Comparison of ENCODE assay signal across 28 cellular contexts in the genomic region with DNA sequence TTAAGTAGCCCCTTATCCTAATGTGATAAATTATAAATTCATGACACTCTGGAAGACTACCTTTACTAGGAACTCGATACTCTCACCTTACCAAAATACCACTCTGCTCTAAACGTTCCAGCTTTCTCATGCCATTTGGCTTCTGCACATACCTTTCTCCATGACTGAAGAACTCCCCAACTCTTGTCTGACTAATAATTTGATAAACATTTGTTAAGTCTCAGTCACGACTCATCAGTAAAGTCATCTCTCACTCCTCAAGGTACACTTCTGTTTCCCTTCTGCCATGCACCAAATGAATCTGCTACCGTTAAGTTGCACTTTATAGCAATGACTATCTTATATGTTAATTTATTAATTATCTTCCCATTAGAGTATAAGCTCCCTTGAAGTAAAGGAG.
"Had no signal": no experiment of that assay in that cellular context is flagged by ENCODE, and none has a peak within 500 bp of the region (broad histone marks: within the 10 kb centered on the region; RNA-seq: fewer than 3 reads in every experiment).

No MANE protein-coding gene starts in this region.

- H3K4me1 ChIP-seq: left lung, lower lobe of right lung, parathyroid adenoma, psoas muscle, right atrium auricular region, right lobe of liver, tibial nerve, vagina had no signal

- ATAC-seq: left colon; left lung; lower lobe of right lung; naive thymus-derived CD8-positive, alpha-beta T cell; psoas muscle; right lobe of liver; stimulated activated memory B cell treated with anti-CD40 and anti-IgM and Interleukin-4, amounts not matched to agents 10 μg/mL and 1 μg/mL and 100 μg/mL, for 72 hours; stimulated activated naive CD8-positive, alpha-beta T cell treated with anti-CD3 and anti-CD28 coated beads, Interleukin-15, amount 100 ng/mL, for 72 hours had no signal

- H3K27me3 Mint-ChIP-seq: naive thymus-derived CD8-positive, alpha-beta T cell; stimulated activated memory B cell treated with anti-CD40 and anti-IgM and Interleukin-4, amounts not matched to agents 10 μg/mL and 1 μg/mL and 100 μg/mL, for 72 hours; stimulated activated naive CD8-positive, alpha-beta T cell treated with anti-CD3 and anti-CD28 coated beads, Interleukin-15, amount 100 ng/mL, for 72 hours had no signal

- H3K27me3 ChIP-seq: hepatocyte, left lung, neutrophil, right atrium auricular region, right lobe of liver, tibial nerve, vagina had no signal

- H3K27ac ChIP-seq: hepatocyte, left lung, lower lobe of right lung, neutrophil, parathyroid adenoma, psoas muscle, right atrium auricular region, right lobe of liver, tibial nerve, vagina had no signal

- H3K36me3 ChIP-seq: left lung, lower lobe of right lung, neutrophil, right atrium auricular region, right lobe of liver, tibial nerve, vagina had no signal

- H3K36me3 Mint-ChIP-seq: stimulated activated memory B cell treated with anti-CD40 and anti-IgM and Interleukin-4, amounts not matched to agents 10 μg/mL and 1 μg/mL and 100 μg/mL, for 72 hours; type B pancreatic cell had no signal

- H3K79me2 ChIP-seq: hepatocyte, parathyroid adenoma had no signal

- H3K9me3 ChIP-seq: left lung, lower lobe of right lung, neutrophil, psoas muscle, right atrium auricular region, right lobe of liver, tibial nerve, vagina had no signal

- H3K9ac ChIP-seq: parathyroid adenoma had no signal

- H2AFZ ChIP-seq: hepatocyte, parathyroid adenoma had no signal

- H3K9me3 Mint-ChIP-seq: nephron, type B pancreatic cell had no signal

- H3K4me1 Mint-ChIP-seq: naive thymus-derived CD8-positive, alpha-beta T cell; neural crest cell; stimulated activated memory B cell treated with anti-CD40 and anti-IgM and Interleukin-4, amounts not matched to agents 10 μg/mL and 1 μg/mL and 100 μg/mL, for 72 hours; stimulated activated naive CD8-positive, alpha-beta T cell treated with anti-CD3 and anti-CD28 coated beads, Interleukin-15, amount 100 ng/mL, for 72 hours had no signal

- H3K27ac Mint-ChIP-seq: naive thymus-derived CD8-positive, alpha-beta T cell; nephron; stimulated activated memory B cell treated with anti-CD40 and anti-IgM and Interleukin-4, amounts not matched to agents 10 μg/mL and 1 μg/mL and 100 μg/mL, for 72 hours; stimulated activated naive CD8-positive, alpha-beta T cell treated with anti-CD3 and anti-CD28 coated beads, Interleukin-15, amount 100 ng/mL, for 72 hours; type B pancreatic cell had no signal

- DNase-seq: islet precursor cell; left colon; left lung; lower lobe of right lung; mammary epithelial cell; mesenchymal stem cell; naive thymus-derived CD8-positive, alpha-beta T cell; occipital lobe; psoas muscle; right lobe of liver; stimulated activated CD4-positive, alpha-beta T cell treated with anti-CD3 and anti-CD28 coated beads, Interleukin-1b, Interleukin-23, amount 100 ng/mL, for 48 hours; stimulated activated CD4-positive, alpha-beta T cell treated with anti-CD3 and anti-CD28 coated beads, Interleukin-2, amount 100 ng/mL, for 48 hours; stimulated activated CD4-positive, alpha-beta T cell treated with anti-CD3 and anti-CD28 coated beads, Interleukin-4, amount 100 ng/mL, for 4 hours; stimulated activated CD8-positive, alpha-beta memory T cell treated with anti-CD3 and anti-CD28 coated beads, Interleukin-4, amount 100 ng/mL, for 48 hours; stimulated activated naive CD4-positive, alpha-beta T cell treated with Interleukin-2 at 50 U/mL for 16 hours; stimulated activated naive CD8-positive, alpha-beta T cell treated with anti-CD3 and anti-CD28 coated beads, Interleukin-15, amount 100 ng/mL, for 72 hours; substantia nigra had no signal

- H3K4me2 ChIP-seq: hepatocyte, smooth muscle cell had no signal

- H3K4me3 Mint-ChIP-seq: naive thymus-derived CD8-positive, alpha-beta T cell; nephron; neural crest cell; stimulated activated memory B cell treated with anti-CD40 and anti-IgM and Interleukin-4, amounts not matched to agents 10 μg/mL and 1 μg/mL and 100 μg/mL, for 72 hours; stimulated activated naive CD8-positive, alpha-beta T cell treated with anti-CD3 and anti-CD28 coated beads, Interleukin-15, amount 100 ng/mL, for 72 hours; type B pancreatic cell had no signal

- H3K4me3 ChIP-seq: hepatocyte, left lung, lower lobe of right lung, psoas muscle, right atrium auricular region, right lobe of liver, smooth muscle cell, tibial nerve, vagina had no signal
